In genomic region chr5:174575043-174575442, GRCh38 we compare ENCODE assay signal across 16 cellular contexts.
A peak's percentile ranks its signal among the peaks of the same experiment; 100 is the strongest.
DNase-seq lines count a peak whose midpoint lies in the region; ATAC-seq, FAIRE-seq and TF ChIP-seq lines count a peak whose summit lies in the region.
"Had no signal": no experiment of that assay in that cellular context is flagged by ENCODE, and none has a peak within 500 bp of the region (broad histone marks: within the 10 kb centered on the region; RNA-seq: fewer than 3 reads in every experiment).

No MANE protein-coding gene starts in this region.

- ATAC-seq in HG03460 (IDR thresholded peaks at IDR 0.05; ENCODE audit: unreplicated experiment): no peak

- DNase-seq in M059J (ENCODE audit: low read depth): peak; percentile 82
- no peak for DNase-seq in mesothelial cell of epicardium (ENCODE audit: low spot score in 2 of 2, unreplicated experiment in 2 of 2)
- no peak for DNase-seq in spleen
- DNase-seq in GM12891 (ENCODE audit: insufficient read length, low spot score): no peak
- DNase-seq in central memory CD4-positive, alpha-beta T cell: no peak
- DNase-seq: C1 segment of cervical spinal cord; Calu3; CD4-positive, alpha-beta memory T cell; COR-L47; DND-41; GM23248 had no signal

- no peaks in the 10 kb centered on the region for H3K27me3 ChIP-seq in parathyroid adenoma (ENCODE audit: control insufficient read depth, insufficient read depth, low read length)
- H3K27me3 ChIP-seq in spleen (replicated peaks in 1 of 7): peaks cover 0 to 5% (median 0%) of the 10 kb centered on the region in 7 donors

- intact Hi-C loops in spleen (cut with DNase I; ENCODE audit: low total_unique reads): no loop called here

- TF ChIP-seq POLR2A in spleen (IDR thresholded peaks at IDR 0.05) (no peak), GM12891 (IDR thresholded peaks at IDR 0.05; ENCODE audit: low read depth, low read length) (no peak)

- H3K9me3 Mint-ChIP-seq in mesothelial cell of epicardium: no peaks in the 10 kb centered on the region

- H3K79me2 ChIP-seq in parathyroid adenoma: no peaks in the 10 kb centered on the region

- no peaks in the 10 kb centered on the region for H3K27me3 Mint-ChIP-seq in mesothelial cell of epicardium (ENCODE audit: low read depth)
- H3K27me3 Mint-ChIP-seq: CD4-positive, alpha-beta memory T cell had no signal

- no peak for FAIRE-seq in GM12891 (lab: Jason Lieb, UNC)
- FAIRE-seq: G401.6, GM19239 had no signal

- H3K36me3 Mint-ChIP-seq in mesothelial cell of epicardium: no peaks in the 10 kb centered on the region
- H3K36me3 Mint-ChIP-seq: CD4-positive, alpha-beta memory T cell had no signal

- no peak overlapping the region for H3K4me2 ChIP-seq in parathyroid adenoma (ENCODE audit: low read length)

- TF ChIP-seq CTCF in mesothelial cell of epicardium (IDR thresholded peaks at IDR 0.05; ENCODE audit: unreplicated experiment): no peak
- no peak for TF ChIP-seq CTCF in parathyroid adenoma (IDR thresholded peaks at IDR 0.05)
- no peak for TF ChIP-seq CTCF in spleen (IDR thresholded peaks at IDR 0.05 in 8 of 11, conservative IDR thresholded peaks at IDR 0.05 in 3 of 11)

- no peak overlapping the region for H3K4me3 ChIP-seq in parathyroid adenoma (ENCODE audit: low read depth, low read length)
- no peak overlapping the region for H3K4me3 ChIP-seq in spleen
- H3K4me3 ChIP-seq: GM23248, HAP-1 had no signal

- H3K9ac ChIP-seq in parathyroid adenoma: no peak overlapping the region
- H3K9ac ChIP-seq: GM23248 had no signal

- H3K9me3 ChIP-seq in parathyroid adenoma (ENCODE audit: control insufficient read depth, low read length) (no peaks in the 10 kb centered on the region), spleen (no peaks in the 10 kb centered on the region)
- H3K9me3 ChIP-seq: HAP-1 had no signal

- H3K36me3 ChIP-seq in parathyroid adenoma (ENCODE audit: control insufficient read depth, insufficient read depth, low read length) (no peaks in the 10 kb centered on the region), spleen (no peaks in the 10 kb centered on the region)
- H3K36me3 ChIP-seq: HAP-1 had no signal

- H3K4me3 Mint-ChIP-seq in mesothelial cell of epicardium: no peak overlapping the region
- H3K4me3 Mint-ChIP-seq: CD4-positive, alpha-beta memory T cell had no signal

- H3K27ac Mint-ChIP-seq in mesothelial cell of epicardium: peak overlapping the region; percentile 68
- H3K27ac Mint-ChIP-seq: CD4-positive, alpha-beta memory T cell had no signal

- peaks cover 51% of the 10 kb centered on the region for H3K4me1 Mint-ChIP-seq in mesothelial cell of epicardium
- H3K4me1 Mint-ChIP-seq: CD4-positive, alpha-beta memory T cell had no signal

- H3K4me1 ChIP-seq in parathyroid adenoma: peaks cover 6% of the 10 kb centered on the region
- H3K4me1 ChIP-seq in spleen: peaks cover 0 to 22% (median 0%) of the 10 kb centered on the region in 6 donors
- H3K4me1 ChIP-seq: HAP-1 had no signal

- H3K27ac ChIP-seq in parathyroid adenoma: no peak overlapping the region
- H3K27ac ChIP-seq in spleen: no peak overlapping the region
- H3K27ac ChIP-seq: GM23248 had no signal

- peak overlapping the region; percentile 9 for H2AFZ ChIP-seq in parathyroid adenoma
- H2AFZ ChIP-seq: GM23248 had no signal

- WGBS in spleen, 5 donors: 61 to 75% (median 66%) methylated on average over 2 of the region's 2 CpGs

TF ChIP-seq in GM12891, 5 proteins besides CTCF, POLR2A, EP300 and RAD21:
- TF ChIP-seq POLR2AphosphoS5 (IDR thresholded peaks at IDR 0.05; ENCODE audit: low read depth, low read length) (no peak), SPI1 (IDR thresholded peaks at IDR 0.05; ENCODE audit: low read depth, low read length) (no peak), TAF1 (IDR thresholded peaks at IDR 0.05; ENCODE audit: low read depth, low read length) (no peak), POU2F2 (IDR thresholded peaks at IDR 0.05; ENCODE audit: low read depth, low read length) (no peak), PAX5 (IDR thresholded peaks at IDR 0.05; ENCODE audit: insufficient read depth, low read length, severe bottlenecking) (no peak)
